Comparison of ENCODE assay signal across 15 cellular contexts in the genomic region with DNA sequence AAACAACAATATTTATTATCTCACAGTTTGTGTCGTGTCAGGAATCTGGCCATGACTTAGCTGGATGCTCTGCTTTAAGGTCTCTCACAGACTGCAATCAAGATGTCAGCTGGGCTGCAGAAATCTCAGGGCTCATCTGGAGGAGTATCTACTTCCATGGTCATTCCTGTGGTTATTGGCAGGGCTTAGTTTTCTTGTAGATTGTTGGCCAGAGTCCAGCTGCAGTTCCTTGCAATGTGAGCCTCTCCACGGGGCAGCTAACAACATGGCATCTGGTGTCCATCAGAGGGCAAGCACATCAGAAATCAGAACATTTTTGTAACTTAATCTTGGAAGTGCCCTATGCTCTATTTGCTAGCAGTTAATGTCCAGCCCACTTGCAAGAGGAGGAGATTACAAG. TPM values are rescaled to one million over a fixed set of nuclear protein-coding genes. Genes with fewer than 3 reads are reported as not detected.
DNase-seq lines count a peak whose midpoint lies in the region; ATAC-seq and TF ChIP-seq lines count a peak whose summit lies in the region.
"Had no signal": no experiment of that assay in that cellular context is flagged by ENCODE, and none has a peak within 500 bp of the region (broad histone marks: within the 10 kb centered on the region; RNA-seq: fewer than 3 reads in every experiment).

No MANE protein-coding gene starts in this region.

- H3K9me3 ChIP-seq in neural progenitor cell (ENCODE audit: low read depth), result no peaks in the 10 kb centered on the region
- no peaks in the 10 kb centered on the region for H3K9me3 ChIP-seq in aorta (ENCODE audit: control insufficient read depth, low read length)
- H3K9me3 ChIP-seq: thyroid gland had no signal

- H3K27ac ChIP-seq in neural progenitor cell (no peak overlapping the region), aorta (ENCODE audit: low read depth in 1 of 2, low read length in 2 of 2) (no peak overlapping the region)
- H3K27ac ChIP-seq: heart right ventricle, right atrium auricular region, thyroid gland had no signal

- no peaks in the 10 kb centered on the region for H3K79me2 ChIP-seq in neural progenitor cell (ENCODE audit: low read depth)

- H3K4me1 Mint-ChIP-seq in chondrocyte (ENCODE audit: low read depth), result peaks cover 19% of the 10 kb centered on the region
- peaks cover 11% of the 10 kb centered on the region for H3K4me1 Mint-ChIP-seq in neural progenitor cell
- no peaks in the 10 kb centered on the region for H3K4me1 Mint-ChIP-seq in activated T-helper 17 cell treated with anti-CD3 and anti-CD28 coated beads, Interleukin-2, amount 50 U/mL, for 72 hours

- H3K27ac Mint-ChIP-seq in chondrocyte (ENCODE audit: unreplicated experiment) (peak overlapping the region; percentile 14), neural progenitor cell (no peak overlapping the region)
- H3K27ac Mint-ChIP-seq in activated T-helper 17 cell treated with anti-CD3 and anti-CD28 coated beads, Interleukin-2, amount 50 U/mL, for 72 hours, result no peak overlapping the region
- H3K27ac Mint-ChIP-seq: dendritic cell treated with granulocyte-macrophage colony-stimulating factor and Interleukin-4, amounts not matched to agents 40 ng/mL and 50 ng/mL, for 4 days had no signal

- TF ChIP-seq CTCF in chondrocyte (IDR thresholded peaks at IDR 0.05) (peak; percentile 17), neural progenitor cell (IDR thresholded peaks at IDR 0.05) (no peak)

- H3K36me3 ChIP-seq in neural progenitor cell (no peaks in the 10 kb centered on the region), aorta (ENCODE audit: control insufficient read depth in 1 of 2, insufficient read depth in 2 of 2, low read length in 1 of 2) (no peaks in the 10 kb centered on the region)
- H3K36me3 ChIP-seq: heart right ventricle, right atrium auricular region, thyroid gland had no signal

- H3K27me3 Mint-ChIP-seq in chondrocyte (ENCODE audit: low read depth) (peaks cover 9% of the 10 kb centered on the region), neural progenitor cell (ENCODE audit: insufficient read depth, low read depth) (peaks cover 8% of the 10 kb centered on the region)
- peaks cover 47% of the 10 kb centered on the region for H3K27me3 Mint-ChIP-seq in activated T-helper 17 cell treated with anti-CD3 and anti-CD28 coated beads, Interleukin-2, amount 50 U/mL, for 72 hours
- H3K27me3 Mint-ChIP-seq: dendritic cell treated with granulocyte-macrophage colony-stimulating factor and Interleukin-4, amounts not matched to agents 40 ng/mL and 50 ng/mL, for 4 days had no signal

- no peaks in the 10 kb centered on the region for H3K36me3 Mint-ChIP-seq in chondrocyte (ENCODE audit: low read depth)
- no peaks in the 10 kb centered on the region for H3K36me3 Mint-ChIP-seq in neural progenitor cell
- H3K36me3 Mint-ChIP-seq in activated T-helper 17 cell treated with anti-CD3 and anti-CD28 coated beads, Interleukin-2, amount 50 U/mL, for 72 hours (ENCODE audit: low read depth), result no peaks in the 10 kb centered on the region

- H3K9me3 Mint-ChIP-seq in chondrocyte (ENCODE audit: low read depth), result peaks cover 6% of the 10 kb centered on the region
- peaks cover 2% of the 10 kb centered on the region for H3K9me3 Mint-ChIP-seq in neural progenitor cell
- H3K9me3 Mint-ChIP-seq in activated T-helper 17 cell treated with anti-CD3 and anti-CD28 coated beads, Interleukin-2, amount 50 U/mL, for 72 hours, result no peaks in the 10 kb centered on the region
- H3K9me3 Mint-ChIP-seq: dendritic cell treated with granulocyte-macrophage colony-stimulating factor and Interleukin-4, amounts not matched to agents 40 ng/mL and 50 ng/mL, for 4 days had no signal

- no peak overlapping the region for H3K4me3 ChIP-seq in neural progenitor cell
- no peak overlapping the region for H3K4me3 ChIP-seq in aorta (ENCODE audit: low read length in 2 of 2)
- H3K4me3 ChIP-seq: heart right ventricle, right atrium auricular region, thyroid gland had no signal

- no peaks in the 10 kb centered on the region for H3K27me3 ChIP-seq in neural progenitor cell
- H3K27me3 ChIP-seq in aorta (ENCODE audit: control insufficient read depth in 1 of 2, insufficient read depth in 2 of 2, low read length in 1 of 2), result no peaks in the 10 kb centered on the region
- H3K27me3 ChIP-seq: right atrium auricular region, thyroid gland had no signal

- DNase-seq in EL, result peak; percentile 63
- peak; percentile 35 for DNase-seq in NCI-H2227 treated with DMSO at 0.1 percent for 48 hours (lab: John Stamatoyannopoulos, UW)
- DNase-seq in chondrocyte (ENCODE audit: low spot score), result no peak
- no peak for DNase-seq in neural progenitor cell (ENCODE audit: low spot score)
- no peak for DNase-seq in aorta
- DNase-seq in NCI-H774 (lab: John Stamatoyannopoulos, UW), result no peak
- DNase-seq: activated CD4-positive, CD25-positive, alpha-beta regulatory T cell treated with anti-CD3 and anti-CD28 coated beads, Interleukin-2, amount 50 U/mL, for 72 hours; Calu3; heart right ventricle; NCI-H2029 treated with DMSO at 0.1 percent for 48 hours; thyroid gland had no signal

- intact Hi-C loops in aorta (cut with DNase I), result no loop called here

- peaks cover 9% of the 10 kb centered on the region for H3F3A ChIP-seq in neural progenitor cell (ENCODE audit: low read depth)

- H3K4me2 ChIP-seq in neural progenitor cell, result no peak overlapping the region

- peaks cover 10% of the 10 kb centered on the region for H3K4me1 ChIP-seq in neural progenitor cell
- H3K4me1 ChIP-seq in aorta (ENCODE audit: control insufficient read depth in 1 of 2, insufficient read depth in 2 of 2, low read length in 2 of 2), result no peaks in the 10 kb centered on the region
- H3K4me1 ChIP-seq: heart right ventricle, right atrium auricular region, thyroid gland had no signal

- peak overlapping the region; percentile 26 for H2AFZ ChIP-seq in neural progenitor cell (replicated peaks)

- no peak overlapping the region for H3K4me3 Mint-ChIP-seq in chondrocyte (ENCODE audit: unreplicated experiment)
- H3K4me3 Mint-ChIP-seq in neural progenitor cell, result no peak overlapping the region
- H3K4me3 Mint-ChIP-seq in activated T-helper 17 cell treated with anti-CD3 and anti-CD28 coated beads, Interleukin-2, amount 50 U/mL, for 72 hours, result no peak overlapping the region
- H3K4me3 Mint-ChIP-seq: dendritic cell treated with granulocyte-macrophage colony-stimulating factor and Interleukin-4, amounts not matched to agents 40 ng/mL and 50 ng/mL, for 4 days had no signal

- H3K9ac ChIP-seq in neural progenitor cell, result no peak overlapping the region

- 39 to 40% methylated on average over 2 of the region's 2 CpGs for WGBS in aorta, 2 donors

- H4K20me1 ChIP-seq in neural progenitor cell (ENCODE audit: low read depth), result no peaks in the 10 kb centered on the region

- ATAC-seq in activated T-helper 17 cell treated with anti-CD3 and anti-CD28 coated beads, Interleukin-2, amount 50 U/mL, for 72 hours (replicated peaks), result no peak
- ATAC-seq in aorta (ENCODE audit: low FRiP score) (no peak), HG02588 (IDR thresholded peaks at IDR 0.05; ENCODE audit: unreplicated experiment) (no peak)
- ATAC-seq: heart right ventricle had no signal

RNA-seq across cellular contexts. Expression of a gene that starts 45.7 kb away (rescaled TPM):
- total RNA-seq in chondrocyte (18.5 to 26.5 TPM (median 22.3 TPM) in 3 replicates), neural progenitor cell (ENCODE audit: low replicate concordance) (29.3 and 40.6 TPM in 2 replicates), aorta (10 to 100 TPM; 31.0 to 44.3 TPM)
- total RNA-seq in activated T-helper 17 cell treated with anti-CD3 and anti-CD28 coated beads, Interleukin-2, amount 50 U/mL, for 72 hours, result 10 to 100 TPM; 16.7 to 17.3 TPM
- 10 to 100 TPM in 1 of 2 donors, 1 to 10 TPM in 1; 9.3 to 15.8 TPM for polyA plus RNA-seq in aorta

Comparison
In these comparisons a context has a peak if more than half of its experiments do, and no peak if none do; other contexts are left out.
1. DNase-seq: peak in EL (single experiment) and NCI-H2227 treated with DMSO at 0.1 percent for 48 hours (single experiment); none in chondrocyte (single experiment), neural progenitor cell (single experiment), aorta (0 of 2) and NCI-H774 (single experiment).